In the genomic region with DNA sequence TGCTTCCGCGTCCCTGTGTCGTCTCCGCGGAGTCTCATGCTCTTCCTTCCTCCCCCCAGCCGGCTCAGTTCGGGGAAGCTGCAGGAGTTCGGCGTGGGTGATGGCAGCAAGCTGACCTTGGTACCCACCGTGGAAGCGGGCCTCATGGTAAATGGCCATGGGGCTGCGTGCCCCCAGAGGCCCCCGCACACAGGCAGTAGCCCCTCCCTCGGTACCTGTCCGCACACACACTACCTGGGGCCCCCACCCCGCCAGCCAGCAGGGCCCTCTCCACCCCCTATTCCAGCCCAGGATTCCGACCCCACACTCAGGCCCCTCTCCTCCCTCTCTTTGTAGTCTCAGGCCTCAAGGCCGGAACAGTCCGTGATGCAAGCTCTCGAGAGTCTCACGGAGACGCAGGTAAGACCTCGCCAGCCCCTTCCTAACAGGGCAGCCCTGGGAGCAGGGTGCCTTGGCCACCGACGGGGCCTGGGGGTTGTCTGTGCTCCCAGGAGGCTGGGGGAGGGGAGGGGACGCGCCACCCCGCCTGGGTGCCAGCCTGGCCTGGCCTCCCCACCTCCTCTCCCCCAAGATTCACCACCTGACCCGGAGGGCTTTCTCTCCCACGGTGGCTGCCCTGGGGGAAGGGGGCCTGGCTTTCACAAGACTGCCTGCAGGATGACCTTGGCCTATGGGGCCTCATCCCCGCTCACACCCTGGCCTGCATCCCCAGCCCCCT, we compare ENCODE assay signal across 6 cellular contexts. TPM values are rescaled to one million over a fixed set of nuclear protein-coding genes. Genes with fewer than 3 reads are reported as not detected.
DNase-seq lines count a peak whose midpoint lies in the region; ATAC-seq and TF ChIP-seq lines count a peak whose summit lies in the region.

No MANE protein-coding gene starts in this region.

- 0% methylated on average over 11 of the region's 31 CpGs for WGBS in SK-N-SH (ENCODE audit: low lambda C conversion rate)
- WGBS in endodermal cell (ENCODE audit: insufficient coverage in 1 of 2, insufficient read length in 1 of 2), 2 experiments = 4 to 11% methylated on average over 5 to 30 of the region's 31 CpGs

- CTCF ChIA-PET in SK-N-SH (lab: Yijun Ruan, JAX) = interaction anchor here (7.8 to 18.6 kb wide), 2 partner anchors 9 to 14 kb away, joined by 99 to 594 read pairs; a partner anchor contains a TSS

- H3K27ac ChIP-seq in DND-41 (ENCODE audit: low read length) (peak overlapping the region; percentile 87), SK-N-SH (ENCODE audit: low read depth in 2 of 2, low read length in 1 of 2) (peak overlapping the region; percentile 95 to 99), endodermal cell (ENCODE audit: low read depth, low read length) (peak overlapping the region; percentile 91), gastrocnemius medialis (peak overlapping the region; percentile 94 to 99 (median 96))

- POLR2A ChIA-PET in SK-N-SH (lab: Yijun Ruan, JAX) = interaction anchor here (0.9 to 1.3 kb wide), 3 partner anchors 10 to 17 kb away, joined by 3 to 5 read pairs (median 4); a partner anchor contains a TSS

- H3K79me2 ChIP-seq in DND-41 (ENCODE audit: insufficient read depth, low read length) (peaks cover 55% of the 10 kb centered on the region), SK-N-SH (ENCODE audit: insufficient read depth) (peaks cover 76% of the 10 kb centered on the region)

- peak overlapping the region; percentile 96 for H3K9ac ChIP-seq in DND-41 (ENCODE audit: low read depth, low read length)
- H3K9ac ChIP-seq in SK-N-SH = peak overlapping the region; percentile 98
- H3K9ac ChIP-seq in endodermal cell (ENCODE audit: extremely low read depth, low read length, poor library complexity, severe bottlenecking) = peak overlapping the region; percentile 95

- H3K9me2 ChIP-seq in SK-N-SH = no peaks in the 10 kb centered on the region

- peak overlapping the region; percentile 87 for H3K4me3 Mint-ChIP-seq in endodermal cell

- H2AFZ ChIP-seq in DND-41 (ENCODE audit: low read depth, low read length) (no peak overlapping the region), SK-N-SH (ENCODE audit: low read depth) (no peak overlapping the region)

- intact Hi-C loops in gastrocnemius medialis (cut with DNase I; ENCODE audit: low total_unique reads) = no loop called here

- peaks cover 39% of the 10 kb centered on the region for H3K36me3 ChIP-seq in DND-41 (ENCODE audit: insufficient read depth, low read length)
- peaks cover 30 to 41% of the 10 kb centered on the region in 2 experiments for H3K36me3 ChIP-seq in SK-N-SH (replicated peaks in 1 of 2; ENCODE audit: control insufficient read depth in 1 of 2, insufficient read depth in 2 of 2, low read length in 1 of 2)
- peaks cover 45% of the 10 kb centered on the region for H3K36me3 ChIP-seq in endodermal cell (ENCODE audit: control insufficient read depth, insufficient read depth, low read length)
- peaks cover 0 to 39% of the 10 kb centered on the region in 2 donors for H3K36me3 ChIP-seq in gastrocnemius medialis

- no peaks in the 10 kb centered on the region for H3K27me3 Mint-ChIP-seq in endodermal cell (ENCODE audit: insufficient read depth)

- H3F3A ChIP-seq in SK-N-SH (replicated peaks; ENCODE audit: insufficient read depth) = peaks cover 44% of the 10 kb centered on the region

- H3K4me1 Mint-ChIP-seq in endodermal cell = no peaks in the 10 kb centered on the region

- H3K9me3 ChIP-seq in DND-41 (ENCODE audit: insufficient read depth, low read length, severe bottlenecking) (no peaks in the 10 kb centered on the region), SK-N-SH (no peaks in the 10 kb centered on the region), endodermal cell (ENCODE audit: control insufficient read depth, low read length) (no peaks in the 10 kb centered on the region), gastrocnemius medialis (no peaks in the 10 kb centered on the region)

- H3K36me3 Mint-ChIP-seq in endodermal cell (ENCODE audit: low read depth) = peaks cover 38% of the 10 kb centered on the region

- ATAC-seq in DND-41 (ENCODE audit: insufficient read depth, low read depth) (peak; percentile 25), gastrocnemius medialis (no peak), HG03354 (IDR thresholded peaks at IDR 0.05; ENCODE audit: poor library complexity, severe bottlenecking, unreplicated experiment) (no peak), HG02884 (IDR thresholded peaks at IDR 0.05; ENCODE audit: unreplicated experiment) (no peak)

- H4K20me1 ChIP-seq in DND-41 (ENCODE audit: insufficient read depth, low read length) (peaks cover 51% of the 10 kb centered on the region), SK-N-SH (ENCODE audit: insufficient read depth) (peaks cover 47% of the 10 kb centered on the region)

- H3K9me3 Mint-ChIP-seq in endodermal cell = no peaks in the 10 kb centered on the region

- TF ChIP-seq EP300 in SK-N-SH (IDR thresholded peaks at IDR 0.05; ENCODE audit: borderline replicate concordance in 1 of 2, low read depth in 1 of 2, low read length in 1 of 2) = no peak

- no peak for DNase-seq in DND-41
- peak; percentile 65 for DNase-seq in SK-N-SH
- DNase-seq in endodermal cell = peak; percentile 71
- peak; percentile 61 to 79 for DNase-seq in gastrocnemius medialis

- no peak for TF ChIP-seq RAD21 in SK-N-SH (IDR thresholded peaks at IDR 0.05; ENCODE audit: low read length)

- in situ Hi-C loops in gastrocnemius medialis (cut with MboI; ENCODE audit: low sequenced_read_pairs in 4 of 4) = no loop called here

- no peaks in the 10 kb centered on the region for H3K27me3 ChIP-seq in DND-41 (ENCODE audit: insufficient read depth, low read length, poor library complexity)
- no peaks in the 10 kb centered on the region for H3K27me3 ChIP-seq in SK-N-SH (ENCODE audit: insufficient read depth)
- no peaks in the 10 kb centered on the region for H3K27me3 ChIP-seq in endodermal cell (ENCODE audit: control insufficient read depth, insufficient read depth, low read length, poor library complexity, severe bottlenecking)
- H3K27me3 ChIP-seq in gastrocnemius medialis = no peaks in the 10 kb centered on the region

- H3K27ac Mint-ChIP-seq in endodermal cell = peak overlapping the region; percentile 91

- TF ChIP-seq CTCF in DND-41 (IDR thresholded peaks at IDR 0.05; ENCODE audit: borderline replicate concordance, extremely low read depth, low read length, poor library complexity, severe bottlenecking) (no peak), SK-N-SH (IDR thresholded peaks at IDR 0.05) (no peak), endodermal cell (conservative IDR thresholded peaks at IDR 0.05) (no peak), gastrocnemius medialis (IDR thresholded peaks at IDR 0.05 in 4 of 5, conservative IDR thresholded peaks at IDR 0.05 in 1 of 5) (no peak)

- peaks cover 50% of the 10 kb centered on the region for H3K4me1 ChIP-seq in DND-41 (ENCODE audit: insufficient read depth, low read length)
- H3K4me1 ChIP-seq in SK-N-SH (ENCODE audit: control insufficient read depth in 1 of 2, insufficient read depth in 2 of 2, low read depth in 1 of 2, low read length in 1 of 2) = peaks cover 21 to 26% of the 10 kb centered on the region in 2 experiments; a peak in 3 of 4 replicates
- peaks cover 5% of the 10 kb centered on the region for H3K4me1 ChIP-seq in endodermal cell (ENCODE audit: control insufficient read depth, insufficient read depth, low read length)
- peaks cover 47 to 63% of the 10 kb centered on the region in 2 donors for H3K4me1 ChIP-seq in gastrocnemius medialis

- H3K4me2 ChIP-seq in DND-41 (ENCODE audit: insufficient read depth, low read length) (peak overlapping the region; percentile 77), SK-N-SH (peak overlapping the region; percentile 99)

- TF ChIP-seq POLR2A in gastrocnemius medialis (IDR thresholded peaks at IDR 0.05) = no peak

- peak overlapping the region; percentile 87 to 93; a peak in 3 of 4 replicates for H3K4me3 ChIP-seq in DND-41 (ENCODE audit: low read depth in 1 of 2, low read length in 2 of 2)
- peak overlapping the region; percentile 79 to 86 for H3K4me3 ChIP-seq in SK-N-SH (ENCODE audit: low read depth in 2 of 2, low read length in 1 of 2)
- peak overlapping the region; percentile 85 for H3K4me3 ChIP-seq in endodermal cell (ENCODE audit: low read length)
- H3K4me3 ChIP-seq in gastrocnemius medialis = peak overlapping the region; percentile 69 to 85 (median 84)

RNA-seq across cellular contexts. Expression of a gene that starts 3.3 kb away (rescaled TPM):
- polyA plus RNA-seq in SK-N-SH (2012; rRNA removed) = 8.2 and 13.9 TPM in 2 replicates
- 6.8 and 9.9 TPM in 2 replicates for polyA plus RNA-seq in SK-N-SH (2012; cell fraction: cytosol; rRNA removed)
- polyA plus RNA-seq in SK-N-SH (2012; cell fraction: nucleus; rRNA removed) = 53.9 and 79.1 TPM in 2 replicates
- total RNA-seq in endodermal cell = 100 to 1,000 TPM; 183 to 185 TPM
- 126 TPM for polyA plus RNA-seq in endodermal cell (2013, experiment 1 of 2)
- polyA plus RNA-seq in endodermal cell (2013, experiment 2 of 2) = 115 TPM
- total RNA-seq in gastrocnemius medialis = 100 to 1,000 TPM in 2 of 4 donors, 10 to 100 TPM in 2; 34.9 to 117 (median 86.3) TPM

RNA-seq across cellular contexts. Expression of a gene that starts 10.1 kb away (rescaled TPM):
- 133 and 226 TPM in 2 replicates for polyA plus RNA-seq in SK-N-SH (2012; rRNA removed)
- 114 and 155 TPM in 2 replicates for polyA plus RNA-seq in SK-N-SH (2012; cell fraction: cytosol; rRNA removed)
- 81.6 and 162 TPM in 2 replicates for polyA plus RNA-seq in SK-N-SH (2012; cell fraction: nucleus; rRNA removed)
- total RNA-seq in endodermal cell = 100 to 1,000 TPM; 144 to 159 TPM
- polyA plus RNA-seq in endodermal cell (2013, experiment 1 of 2) = 108 TPM
- 96.0 TPM for polyA plus RNA-seq in endodermal cell (2013, experiment 2 of 2)
- 100 to 1,000 TPM; 189 to 442 (median 273) TPM for total RNA-seq in gastrocnemius medialis

RNA-seq across cellular contexts. Expression of a gene that starts 13.9 kb away (rescaled TPM):
- 4.8 and 5.1 TPM in 2 replicates for polyA plus RNA-seq in SK-N-SH (2012; rRNA removed)
- polyA plus RNA-seq in SK-N-SH (2012; cell fraction: cytosol; rRNA removed) = 1.6 and 3.5 TPM in 2 replicates
- polyA plus RNA-seq in SK-N-SH (2012; cell fraction: nucleus; rRNA removed) = 25.2 and 37.7 TPM in 2 replicates
- total RNA-seq in endodermal cell = 10 to 100 TPM; 21.5 to 28.5 TPM
- polyA plus RNA-seq in endodermal cell (2013, experiment 1 of 2) = 26.4 TPM
- polyA plus RNA-seq in endodermal cell (2013, experiment 2 of 2) = 19.3 TPM
- 1 to 10 TPM in 1 of 4 donors, under 1 TPM in 3; 0.10 to 1.3 (median 0.53) TPM for total RNA-seq in gastrocnemius medialis

RNA-seq across cellular contexts. Expression of a gene that starts 17.5 kb away (rescaled TPM):
- 762 and 857 TPM in 2 replicates for polyA plus RNA-seq in SK-N-SH (2012; rRNA removed)
- polyA plus RNA-seq in SK-N-SH (2012; cell fraction: cytosol; rRNA removed) = 628 and 677 TPM in 2 replicates
- polyA plus RNA-seq in SK-N-SH (2012; cell fraction: nucleus; rRNA removed) = 2,521 and 3,638 TPM in 2 replicates
- total RNA-seq in endodermal cell (100 to 1,000 TPM; 282 to 301 TPM), gastrocnemius medialis (100 to 1,000 TPM; 274 to 578 (median 418) TPM)
- polyA plus RNA-seq in endodermal cell (2013, experiment 1 of 2) = 403 TPM
- polyA plus RNA-seq in endodermal cell (2013, experiment 2 of 2) = 310 TPM

RNA-seq across cellular contexts. Expression of a gene that starts 23.7 kb away (rescaled TPM):
- 53.5 and 78.0 TPM in 2 replicates for polyA plus RNA-seq in SK-N-SH (2012; rRNA removed)
- polyA plus RNA-seq in SK-N-SH (2012; cell fraction: cytosol; rRNA removed) = 35.5 and 51.2 TPM in 2 replicates
- polyA plus RNA-seq in SK-N-SH (2012; cell fraction: nucleus; rRNA removed) = 76.2 and 162 TPM in 2 replicates
- total RNA-seq in endodermal cell (10 to 100 TPM; 45.1 to 46.0 TPM), gastrocnemius medialis (10 to 100 TPM; 18.7 to 36.7 (median 28.7) TPM)
- 18.2 TPM for polyA plus RNA-seq in endodermal cell (2013, experiment 1 of 2)
- 19.0 TPM for polyA plus RNA-seq in endodermal cell (2013, experiment 2 of 2)

Comparison
In these comparisons a context has a peak if more than half of its experiments do, and no peak if none do; other contexts are left out.
1. RNA of a gene that starts 13.9 kb away (total RNA-seq): 21.5 to 28.5 TPM in endodermal cell; 0.10 to 1.3 TPM in gastrocnemius medialis; every median in the first group is over 4 times any median in the second.
2. Peak in every context shown above with its lines, with median percentiles within 50 percentile points of each other: H3K27ac ChIP-seq, H3K4me3 ChIP-seq and H3K9ac ChIP-seq.